ENCODE assay signal across 13 cellular contexts in genomic region chr22:47053865-47054185, GRCh38.
DNase-seq lines count a peak whose midpoint lies in the region; ATAC-seq and TF ChIP-seq lines count a peak whose summit lies in the region.
"Had no signal": no experiment of that assay in that cellular context is flagged by ENCODE, and none has a peak within 500 bp of the region (broad histone marks: within the 10 kb centered on the region; RNA-seq: fewer than 3 reads in every experiment).

No MANE protein-coding gene starts in this region.

- ATAC-seq in HG03442 (IDR thresholded peaks at IDR 0.05; ENCODE audit: unreplicated experiment), result no peak
- ATAC-seq: esophagus mucosa had no signal

- DNase-seq in AG08395 (ENCODE audit: low spot score), result peak; percentile 59
- peak; percentile 85 for DNase-seq in HT1080 (ENCODE audit: low read depth)
- peak; percentile 61 for DNase-seq in chondrocyte (ENCODE audit: low spot score)
- DNase-seq in lung microvascular endothelial cell (ENCODE audit: low read depth in 2 of 2), result peak; percentile 39 to 88
- DNase-seq in HuH-7.5 (ENCODE audit: low spot score), result no peak
- DNase-seq in CD4-positive, alpha-beta memory T cell, result no peak
- no peak for DNase-seq in WERI-Rb-1
- DNase-seq: NCI-H1092; NCI-H524; stimulated activated CD8-positive, alpha-beta memory T cell treated with anti-CD3 and anti-CD28 coated beads, Interleukin-4, amount 100 ng/mL, for 48 hours had no signal

- H3K27me3 ChIP-seq in CD4-positive, alpha-beta memory T cell (ENCODE audit: insufficient read depth, low read length), result no peaks in the 10 kb centered on the region
- H3K27me3 ChIP-seq in WERI-Rb-1 (ENCODE audit: insufficient read depth, low read depth, severe bottlenecking), result no peaks in the 10 kb centered on the region
- H3K27me3 ChIP-seq: ascending aorta had no signal

- no peak overlapping the region for H3K4me3 Mint-ChIP-seq in chondrocyte (ENCODE audit: unreplicated experiment)
- H3K4me3 Mint-ChIP-seq in CD4-positive, alpha-beta memory T cell, result no peak overlapping the region

- no peaks in the 10 kb centered on the region for H3K27me3 Mint-ChIP-seq in chondrocyte (ENCODE audit: low read depth)
- H3K27me3 Mint-ChIP-seq in CD4-positive, alpha-beta memory T cell, result no peaks in the 10 kb centered on the region

- TF ChIP-seq CTCF in chondrocyte (IDR thresholded peaks at IDR 0.05) (no peak), WERI-Rb-1 (IDR thresholded peaks at IDR 0.05; ENCODE audit: low read depth, low read length) (no peak)

- H3K36me3 ChIP-seq in CD4-positive, alpha-beta memory T cell (ENCODE audit: insufficient read depth, low read length), result peaks cover 7% of the 10 kb centered on the region
- H3K36me3 ChIP-seq in WERI-Rb-1, result no peaks in the 10 kb centered on the region
- H3K36me3 ChIP-seq: ascending aorta had no signal

- H3K27ac ChIP-seq in CD4-positive, alpha-beta memory T cell (ENCODE audit: low read depth, low read length), result no peak overlapping the region
- H3K27ac ChIP-seq in WERI-Rb-1, result no peak overlapping the region
- H3K27ac ChIP-seq: ascending aorta had no signal

- peaks cover 15% of the 10 kb centered on the region for H3K4me1 Mint-ChIP-seq in chondrocyte (ENCODE audit: low read depth)
- peaks cover 0 to 9% (median 2%) of the 10 kb centered on the region in 4 donors for H3K4me1 Mint-ChIP-seq in CD4-positive, alpha-beta memory T cell

- H3K4me3 ChIP-seq in CD4-positive, alpha-beta memory T cell (ENCODE audit: low read length in 2 of 2), result no peak overlapping the region
- H3K4me3 ChIP-seq in WERI-Rb-1 (ENCODE audit: low read depth, low read length), result no peak overlapping the region
- H3K4me3 ChIP-seq: ascending aorta had no signal

- POLR2A ChIA-PET in CD4-positive, alpha-beta memory T cell (lab: Charles Lee; ENCODE audit: partially characterized antibody), result no interaction called here

- H3K4me1 ChIP-seq in CD4-positive, alpha-beta memory T cell (ENCODE audit: insufficient read depth, low read length), result no peaks in the 10 kb centered on the region
- H3K4me1 ChIP-seq: ascending aorta had no signal

- H3K9me3 ChIP-seq in CD4-positive, alpha-beta memory T cell (ENCODE audit: control insufficient read depth in 1 of 2, low read length in 2 of 2), result no peaks in the 10 kb centered on the region
- H3K9me3 ChIP-seq in WERI-Rb-1 (ENCODE audit: severe bottlenecking), result no peaks in the 10 kb centered on the region
- H3K9me3 ChIP-seq: ascending aorta had no signal

- CTCF ChIA-PET in CD4-positive, alpha-beta memory T cell (lab: Charles Lee; ENCODE audit: partially characterized antibody), result no interaction called here

- intact Hi-C loops in CD4-positive, alpha-beta memory T cell (cut with micrococcal nuclease), result no loop called here

- peak overlapping the region; percentile 76 for H3K27ac Mint-ChIP-seq in chondrocyte (ENCODE audit: unreplicated experiment)
- H3K27ac Mint-ChIP-seq in CD4-positive, alpha-beta memory T cell, result peak overlapping the region in 1 of 7 donors; percentile 29

- no peaks in the 10 kb centered on the region for H3K9me3 Mint-ChIP-seq in chondrocyte (ENCODE audit: low read depth)
- peaks cover 0 to 1% (median 0%) of the 10 kb centered on the region in 8 donors for H3K9me3 Mint-ChIP-seq in CD4-positive, alpha-beta memory T cell

- peaks cover 2% of the 10 kb centered on the region for H3K36me3 Mint-ChIP-seq in chondrocyte (ENCODE audit: low read depth)
- peaks cover 24 to 35% of the 10 kb centered on the region in 2 donors for H3K36me3 Mint-ChIP-seq in CD4-positive, alpha-beta memory T cell

Comparison
In these comparisons a context has a peak if more than half of its experiments do, and no peak if none do; other contexts are left out.
1. DNase-seq: peak in AG08395 (single experiment), HT1080 (single experiment), chondrocyte (single experiment) and lung microvascular endothelial cell (2 of 2); none in HuH-7.5 (single experiment), CD4-positive, alpha-beta memory T cell (0 of 5) and WERI-Rb-1 (single experiment).